ENCODE assay signal across 1 cellular context in genomic region chr12:116614194-116614885, GRCh38.
TF ChIP-seq lines count a peak whose summit lies in the region.

No MANE protein-coding gene starts in this region.

TF ChIP-seq in K562, 482 proteins besides CTCF, POLR2A, EP300 and RAD21 (continued from another document):
- TF ChIP-seq, protein P1, sequence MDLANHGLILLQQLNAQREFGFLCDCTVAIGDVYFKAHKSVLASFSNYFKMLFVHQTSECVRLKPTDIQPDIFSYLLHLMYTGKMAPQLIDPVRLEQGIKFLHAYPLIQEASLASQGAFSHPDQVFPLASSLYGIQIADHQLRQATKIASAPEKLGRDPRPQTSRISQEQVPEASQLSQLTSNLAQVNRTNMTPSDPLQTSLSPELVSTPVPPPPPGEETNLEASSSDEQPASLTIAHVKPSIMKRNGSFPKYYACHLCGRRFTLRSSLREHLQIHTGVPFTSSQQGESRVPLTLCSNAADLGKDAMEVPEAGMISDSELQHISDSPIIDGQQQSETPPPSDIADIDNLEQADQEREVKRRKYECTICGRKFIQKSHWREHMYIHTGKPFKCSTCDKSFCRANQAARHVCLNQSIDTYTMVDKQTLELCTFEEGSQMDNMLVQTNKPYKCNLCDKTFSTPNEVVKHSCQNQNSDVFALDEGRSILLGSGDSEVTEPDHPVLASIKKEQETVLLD (IDR thresholded peaks at IDR 0.05), result no peak
- TF ChIP-seq, protein P2, sequence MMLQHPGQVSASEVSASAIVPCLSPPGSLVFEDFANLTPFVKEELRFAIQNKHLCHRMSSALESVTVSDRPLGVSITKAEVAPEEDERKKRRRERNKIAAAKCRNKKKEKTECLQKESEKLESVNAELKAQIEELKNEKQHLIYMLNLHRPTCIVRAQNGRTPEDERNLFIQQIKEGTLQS (IDR thresholded peaks at IDR 0.05), result no peak
- TF ChIP-seq, protein P2 (CRISPR knock-in tag; conservative IDR thresholded peaks at IDR 0.05), result no peak
- TF ChIP-seq KLF16 (IDR thresholded peaks at IDR 0.05), result no peak
- TF ChIP-seq, protein P3, sequence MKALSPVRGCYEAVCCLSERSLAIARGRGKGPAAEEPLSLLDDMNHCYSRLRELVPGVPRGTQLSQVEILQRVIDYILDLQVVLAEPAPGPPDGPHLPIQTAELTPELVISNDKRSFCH (CRISPR knock-in tag; IDR thresholded peaks at IDR 0.05), result no peak
- TF ChIP-seq, protein P3 (tag; IDR thresholded peaks at IDR 0.05), result no peak
- TF ChIP-seq RCOR1 (IDR thresholded peaks at IDR 0.05; ENCODE audit: borderline replicate concordance in 1 of 2, low read depth in 2 of 2, low read length in 2 of 2), result 0 out of 4 replicates have a peak, but pooled peaks of 1 of the 2 experiments have one; percentile 15
- TF ChIP-seq KDM1A (IDR thresholded peaks at IDR 0.05), result peak; percentile 59 to 76
- no peak for TF ChIP-seq HDAC1 (IDR thresholded peaks at IDR 0.05)
